Comparison of ENCODE assay signal across 8 cellular contexts in genomic region chr3:43181202-43181910, GRCh38.
A peak's percentile ranks its signal among the peaks of the same experiment; 100 is the strongest.
DNase-seq lines count a peak whose midpoint lies in the region; ATAC-seq, FAIRE-seq and TF ChIP-seq lines count a peak whose summit lies in the region.

No MANE protein-coding gene starts in this region.

- peaks cover 28% of the 10 kb centered on the region for H3K4me1 Mint-ChIP-seq in type B pancreatic cell (ENCODE audit: unreplicated experiment)

- no peak overlapping the region for H3K4me3 Mint-ChIP-seq in type B pancreatic cell

- in situ Hi-C loops in Caki2 (cut with HindIII; ENCODE audit: low pct_unique_long_range_greater_than_20kb, low sequenced_read_pairs) = no loop called here

- TF ChIP-seq POLR2A in H54 (IDR thresholded peaks at IDR 0.05; ENCODE audit: low read depth, low read length) = no peak

- DNase-seq in Caki2 (ENCODE audit: low read depth) (peak; percentile 41), T-helper 22 cell (ENCODE audit: low read depth) (peak; percentile 45), NCI-H446 treated with DMSO at 0.1 percent for 48 hours (lab: John Stamatoyannopoulos, UW) (no peak), H54 (ENCODE audit: insufficient read length, low spot score) (no peak), type B pancreatic cell (ENCODE audit: extremely low spot score, unreplicated experiment) (no peak), HT-29 (ENCODE audit: low spot score) (no peak)

- FAIRE-seq in H54 (lab: Jason Lieb, UNC) = no peak

- no peaks in the 10 kb centered on the region for H3K27me3 Mint-ChIP-seq in type B pancreatic cell

- TF ChIP-seq CTCF in type B pancreatic cell (conservative IDR thresholded peaks at IDR 0.05) = no peak

- no peaks in the 10 kb centered on the region for H3K9me3 Mint-ChIP-seq in type B pancreatic cell

- peak; percentile 65 for ATAC-seq in GM21825 (IDR thresholded peaks at IDR 0.05; ENCODE audit: unreplicated experiment)
- ATAC-seq in esophagus mucosa = peak; percentile 85

- H3K27ac Mint-ChIP-seq in type B pancreatic cell = no peak overlapping the region

- H3K36me3 Mint-ChIP-seq in type B pancreatic cell = no peaks in the 10 kb centered on the region

Comparison
In these comparisons a context has a peak if more than half of its experiments do, and no peak if none do; other contexts are left out.
1. DNase-seq: peak in Caki2 (single experiment) and T-helper 22 cell (single experiment); none in NCI-H446 treated with DMSO at 0.1 percent for 48 hours (single experiment), H54 (single experiment), type B pancreatic cell (single experiment) and HT-29 (single experiment).